In genomic region chr5:1488882-1489680, GRCh38 we compare ENCODE assay signal across 8 cellular contexts. TPM values are rescaled to one million over a fixed set of nuclear protein-coding genes. Genes with fewer than 3 reads are reported as not detected.
DNase-seq lines count a peak whose midpoint lies in the region; ATAC-seq, FAIRE-seq and TF ChIP-seq lines count a peak whose summit lies in the region.

No MANE protein-coding gene starts in this region.

- peak; percentile 71 for DNase-seq in GM12891 (ENCODE audit: insufficient read length, low spot score)
- peak; percentile 90 for DNase-seq in IMR-90
- peak; percentile 77 for DNase-seq in brain microvascular endothelial cell
- DNase-seq in stimulated activated CD8-positive, alpha-beta memory T cell treated with anti-CD3 and anti-CD28 coated beads, Interleukin-15, amount 100 ng/mL, for 48 hours (ENCODE audit: low read depth in 2 of 2) = peak; percentile 65 to 68
- DNase-seq in ovary = no peak
- DNase-seq in D721Med (ENCODE audit: insufficient read length, low spot score) = no peak
- DNase-seq in NCI-H748 (lab: John Stamatoyannopoulos, UW; ENCODE audit: unreplicated experiment) = no peak

- H2BK15ac ChIP-seq in IMR-90 (ENCODE audit: low read depth, low read length) = no peak overlapping the region

- H2AFZ ChIP-seq in IMR-90 (replicated peaks; ENCODE audit: low read length, poor library complexity) = no peak overlapping the region

- H2AK9ac ChIP-seq in IMR-90 (replicated peaks; ENCODE audit: low read depth, low read length, poor library complexity) = peak overlapping the region; percentile 10

- 0 out of 2 replicates have a peak, but pooled peaks cover 2% of the 10 kb centered on the region for H3K9me1 ChIP-seq in IMR-90 (ENCODE audit: insufficient read depth, low read length)

- no peak overlapping the region for H4K91ac ChIP-seq in IMR-90 (ENCODE audit: insufficient read depth, low read depth, low read length)

- no peak overlapping the region for H3K18ac ChIP-seq in IMR-90 (ENCODE audit: low read depth, low read length)

- H3K4me3 ChIP-seq in IMR-90 (ENCODE audit: insufficient read depth, low read depth, low read length) = no peak overlapping the region
- no peak overlapping the region for H3K4me3 ChIP-seq in brain microvascular endothelial cell (ENCODE audit: low read depth, low read length)
- no peak overlapping the region for H3K4me3 ChIP-seq in ovary

- no peak overlapping the region for H3K4me2 ChIP-seq in IMR-90 (ENCODE audit: low read depth, low read length)

- peak overlapping the region; percentile 2 for H2BK5ac ChIP-seq in IMR-90 (ENCODE audit: low read depth, low read length, poor library complexity, severe bottlenecking)

- in situ Hi-C loops in IMR-90 (cut with MboI; ENCODE audit: low sequenced_read_pairs) = loop anchor here (10.0 kb wide), 1 partner anchor 156 kb away; no protein-coding TSS in a partner anchor
- in situ Hi-C loops in brain microvascular endothelial cell (cut with HindIII; ENCODE audit: low pct_ligation_motif_present, low sequenced_read_pairs) = no loop called here

- no peak overlapping the region for H2BK120ac ChIP-seq in IMR-90 (ENCODE audit: low read depth, low read length)

- BruUV-seq in IMR-90 (replicated peaks; lab: Mats Ljungman, UMichigan) = no TSS peak

- peak overlapping the region; percentile 36 for H3K27ac ChIP-seq in IMR-90 (ENCODE audit: insufficient read depth, low read length)
- peak overlapping the region; percentile 50 for H3K27ac ChIP-seq in brain microvascular endothelial cell
- H3K27ac ChIP-seq in ovary = no peak overlapping the region

- no peak overlapping the region for H4K8ac ChIP-seq in IMR-90 (ENCODE audit: low read depth in 2 of 2, low read length in 2 of 2)

- no peaks in the 10 kb centered on the region for H3K27me3 ChIP-seq in IMR-90 (ENCODE audit: control insufficient read depth, insufficient read depth, low read length)
- H3K27me3 ChIP-seq in brain microvascular endothelial cell (replicated peaks) = no peaks in the 10 kb centered on the region
- no peaks in the 10 kb centered on the region for H3K27me3 ChIP-seq in ovary

- peak overlapping the region; percentile 21; the same call in 1 of the 2 replicates for H2AK5ac ChIP-seq in IMR-90 (ENCODE audit: low read depth, low read length)

- no peak overlapping the region for H3K56ac ChIP-seq in IMR-90 (ENCODE audit: extremely low read depth, insufficient read depth, low read length)

- H3K36me3 ChIP-seq in IMR-90 (ENCODE audit: control insufficient read depth, insufficient read depth, low read length) (peaks cover 80% of the 10 kb centered on the region), brain microvascular endothelial cell (replicated peaks) (peaks cover 47% of the 10 kb centered on the region), ovary (no peaks in the 10 kb centered on the region)

- H4K5ac ChIP-seq in IMR-90 (ENCODE audit: low read depth, low read length) = no peak overlapping the region

- peak; percentile 61 for ATAC-seq in GM21526 (IDR thresholded peaks at IDR 0.05; ENCODE audit: low FRiP score, unreplicated experiment)
- ATAC-seq in IMR-90 (ENCODE audit: low read depth) = peak; percentile 99

- no peak overlapping the region for H3K9ac ChIP-seq in IMR-90 (ENCODE audit: low read depth, low read length)

- H3K79me1 ChIP-seq in IMR-90 (ENCODE audit: low read depth in 1 of 2, low read length in 2 of 2) = peaks cover 10 to 20% of the 10 kb centered on the region in 2 experiments

- TF ChIP-seq POLR2A in GM12891 (IDR thresholded peaks at IDR 0.05; ENCODE audit: low read depth, low read length) (peak; percentile 63), IMR-90 (IDR thresholded peaks at IDR 0.05; ENCODE audit: low read depth, low read length) (no peak), ovary (IDR thresholded peaks at IDR 0.05) (no peak)

- WGBS in IMR-90 (ENCODE audit: extremely low coverage in 2 of 2, insufficient read length in 1 of 2), 2 experiments = no CpG with 5 or more reads among the region's 14 CpGs
- 57 to 65% (median 57%) methylated on average over 14 of the region's 14 CpGs for WGBS in ovary, 3 donors

- H2BK20ac ChIP-seq in IMR-90 (ENCODE audit: low read depth, low read length) = no peak overlapping the region

- TF ChIP-seq CTCF in IMR-90 (conservative IDR thresholded peaks at IDR 0.05; ENCODE audit: low read depth, low read length) = no peak
- TF ChIP-seq CTCF in brain microvascular endothelial cell (IDR thresholded peaks at IDR 0.05; ENCODE audit: low read depth, low read length, missing control alignments) = no peak
- no peak for TF ChIP-seq CTCF in ovary (IDR thresholded peaks at IDR 0.05)
- no peak for TF ChIP-seq CTCF in D721Med (IDR thresholded peaks at IDR 0.05; ENCODE audit: insufficient read depth, missing control alignments)

- peaks cover 27% of the 10 kb centered on the region for H4K20me1 ChIP-seq in IMR-90 (ENCODE audit: insufficient read depth, low read length)

- peak overlapping the region; percentile 8; the same call in 1 of the 2 replicates for H3K4ac ChIP-seq in IMR-90 (ENCODE audit: low read depth, low read length)

- TF ChIP-seq EP300 in ovary (IDR thresholded peaks at IDR 0.05) = no peak

- dilution Hi-C loops in IMR-90 (cut with HindIII; ENCODE audit: low sequenced_read_pairs, unreplicated experiment) = no loop called here

- POLR2A ChIA-PET in IMR-90 (lab: Charles Lee; ENCODE audit: unreplicated experiment) = no interaction called here

- H3K9me3 ChIP-seq in IMR-90 (ENCODE audit: control insufficient read depth, insufficient read depth, low read length) (no peaks in the 10 kb centered on the region), ovary (no peaks in the 10 kb centered on the region)

- H3K14ac ChIP-seq in IMR-90 (replicated peaks; ENCODE audit: low read depth, low read length) = no peak overlapping the region

- H3K4me1 ChIP-seq in IMR-90 (ENCODE audit: control insufficient read depth, insufficient read depth, low read length) = peaks cover 7% of the 10 kb centered on the region; the same call in 1 of the 2 replicates
- no peaks in the 10 kb centered on the region for H3K4me1 ChIP-seq in ovary (ENCODE audit: insufficient read depth)

- intact Hi-C loops in IMR-90 (cut with micrococcal nuclease) = no loop called here
- intact Hi-C loops in ovary (cut with DNase I) = loop anchor here in 1 of 4 donors (10.0 kb wide), 1 partner anchor 156 kb away; no protein-coding TSS in a partner anchor

- TF ChIP-seq RAD21 in IMR-90 (IDR thresholded peaks at IDR 0.05; ENCODE audit: low read length) = peak; percentile 2; the same call in 1 of the 2 replicates

- no peak overlapping the region for H3K23ac ChIP-seq in IMR-90 (ENCODE audit: low read depth, low read length)

- CTCF ChIA-PET in IMR-90 (lab: Yijun Ruan, JAX) = no interaction called here

- peak; percentile 76 for FAIRE-seq in GM12891 (lab: Jason Lieb, UNC)
- FAIRE-seq in D721Med (lab: Jason Lieb, UNC) = no peak

TF ChIP-seq in GM12891, 5 proteins besides CTCF, POLR2A, EP300 and RAD21:
- TF ChIP-seq POU2F2 (IDR thresholded peaks at IDR 0.05; ENCODE audit: low read depth, low read length) (peak; percentile 75; the same call in 1 of the 2 replicates), SPI1 (IDR thresholded peaks at IDR 0.05; ENCODE audit: low read depth, low read length) (peak; percentile 93), TAF1 (IDR thresholded peaks at IDR 0.05; ENCODE audit: low read depth, low read length) (peak; percentile 48; the same call in 1 of the 2 replicates), PAX5 (IDR thresholded peaks at IDR 0.05; ENCODE audit: insufficient read depth, low read length, severe bottlenecking) (no peak), POLR2AphosphoS5 (IDR thresholded peaks at IDR 0.05; ENCODE audit: low read depth, low read length) (peak; percentile 73; the same call in 1 of the 2 replicates)

TF ChIP-seq in IMR-90, 13 proteins besides CTCF, POLR2A, EP300 and RAD21:
- no peak for TF ChIP-seq NFE2L2 (IDR thresholded peaks at IDR 0.05; ENCODE audit: low read depth, low read length)
- TF ChIP-seq MAFK (IDR thresholded peaks at IDR 0.05; ENCODE audit: low read depth, low read length) = peak; percentile 5; the same call in 1 of the 2 replicates
- no peak for TF ChIP-seq SMC3 (IDR thresholded peaks at IDR 0.05; ENCODE audit: low read depth, low read length)
- peak; percentile 38 for TF ChIP-seq MAZ (IDR thresholded peaks at IDR 0.05; ENCODE audit: borderline replicate concordance, low read depth, low read length)
- TF ChIP-seq FOS (IDR thresholded peaks at IDR 0.05; ENCODE audit: low read depth, low read length) = peak; percentile 63
- no peak for TF ChIP-seq CHD1 (IDR thresholded peaks at IDR 0.05; ENCODE audit: low read depth, low read length)
- TF ChIP-seq CEBPB (IDR thresholded peaks at IDR 0.05; ENCODE audit: low read depth, low read length) = 0 out of 2 replicates have a peak, but pooled peaks have one; percentile 24
TF ChIP-seq in IMR-90: peak in this region for 4.

RNA-seq across cellular contexts. Expression of gene LPCAT1, which starts 34.7 kb away (rescaled TPM):
- polyA plus RNA-seq in GM12891 (2012; ENCODE audit: low read depth, missing spikeins) = 54.4 TPM
- total RNA-seq in IMR-90 (2012; rRNA removed) = 17.7 and 22.2 TPM in 2 replicates
- polyA plus RNA-seq in IMR-90 (2012; rRNA removed) = 31.5 and 33.6 TPM in 2 replicates
- polyA plus RNA-seq in IMR-90 (2012; cell fraction: cytosol; rRNA removed) = 38.2 and 38.4 TPM in 2 replicates
- 63.9 and 71.1 TPM in 2 replicates for polyA plus RNA-seq in IMR-90 (2012; cell fraction: nucleus; rRNA removed; ENCODE audit: low replicate concordance)
- total RNA-seq in ovary = 10 to 100 TPM; 13.0 to 28.2 (median 25.3) TPM
- polyA plus RNA-seq in ovary = 10 to 100 TPM; 18.7 to 57.1 TPM

RNA-seq across cellular contexts. Expression of gene SLC6A3, which starts 43.8 kb away (rescaled TPM):
- polyA plus RNA-seq in GM12891 (2012; ENCODE audit: low read depth, missing spikeins) = 0.05 TPM
- total RNA-seq in IMR-90 (2012; rRNA removed) (not detected in 2 replicates), ovary (under 1 TPM; 0.05 to 0.62 (median 0.38) TPM)
- polyA plus RNA-seq in IMR-90 (2012; rRNA removed) (not detected in 2 replicates), ovary (under 1 TPM; 0.40 to 0.56 TPM)
- not detected in 2 replicates for polyA plus RNA-seq in IMR-90 (2012; cell fraction: cytosol; rRNA removed)
- polyA plus RNA-seq in IMR-90 (2012; cell fraction: nucleus; rRNA removed; ENCODE audit: low replicate concordance) = not detected in 2 replicates

Comparison
In these comparisons a context has a peak if more than half of its experiments do, and no peak if none do; other contexts are left out.
1. DNase-seq: peak in GM12891 (single experiment), IMR-90 (single experiment), brain microvascular endothelial cell (single experiment) and stimulated activated CD8-positive, alpha-beta memory T cell treated with anti-CD3 and anti-CD28 coated beads, Interleukin-15, amount 100 ng/mL, for 48 hours (2 of 2); none in ovary (0 of 5), D721Med (single experiment) and NCI-H748 (single experiment).
2. H3K27ac ChIP-seq: peak in IMR-90 (single experiment) and brain microvascular endothelial cell (single experiment); none in ovary (0 of 2).